1 cellular context compared by ENCODE assay signal in the genomic region with DNA sequence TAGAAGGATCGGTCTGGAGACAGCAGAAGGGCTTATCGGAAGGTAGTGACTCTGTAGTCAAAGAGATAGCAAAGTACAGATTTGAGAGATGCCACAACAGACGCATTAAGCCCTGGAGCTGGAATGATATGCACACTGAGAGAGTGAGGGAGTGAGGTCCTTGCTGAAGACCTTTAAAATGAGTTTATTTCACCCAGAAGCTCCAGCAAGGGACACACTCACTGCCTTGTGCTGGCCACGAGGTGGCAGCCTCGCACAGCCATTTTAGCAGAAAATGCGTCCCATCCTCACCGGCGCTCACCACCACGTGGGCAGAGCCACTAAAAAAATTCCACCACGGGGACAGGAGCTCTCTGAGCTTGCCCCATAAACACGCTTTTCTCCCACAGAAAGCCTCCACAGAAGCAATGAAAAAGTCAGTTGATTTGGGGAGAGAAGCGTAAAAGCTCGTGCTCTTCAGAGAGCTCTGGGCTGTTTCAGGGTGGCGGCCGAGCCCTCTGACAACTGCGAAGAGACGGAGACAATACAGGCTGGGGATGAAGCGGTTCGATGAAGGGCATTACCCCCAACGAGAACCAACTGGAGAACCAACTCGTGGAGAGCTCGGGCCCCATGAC.
TF ChIP-seq lines count a peak whose summit lies in the region.

No MANE protein-coding gene starts in this region.

TF ChIP-seq in HepG2, 621 proteins besides CTCF, POLR2A, EP300 and RAD21 (continued from another document and continues in another):
- TF ChIP-seq, protein P1, sequence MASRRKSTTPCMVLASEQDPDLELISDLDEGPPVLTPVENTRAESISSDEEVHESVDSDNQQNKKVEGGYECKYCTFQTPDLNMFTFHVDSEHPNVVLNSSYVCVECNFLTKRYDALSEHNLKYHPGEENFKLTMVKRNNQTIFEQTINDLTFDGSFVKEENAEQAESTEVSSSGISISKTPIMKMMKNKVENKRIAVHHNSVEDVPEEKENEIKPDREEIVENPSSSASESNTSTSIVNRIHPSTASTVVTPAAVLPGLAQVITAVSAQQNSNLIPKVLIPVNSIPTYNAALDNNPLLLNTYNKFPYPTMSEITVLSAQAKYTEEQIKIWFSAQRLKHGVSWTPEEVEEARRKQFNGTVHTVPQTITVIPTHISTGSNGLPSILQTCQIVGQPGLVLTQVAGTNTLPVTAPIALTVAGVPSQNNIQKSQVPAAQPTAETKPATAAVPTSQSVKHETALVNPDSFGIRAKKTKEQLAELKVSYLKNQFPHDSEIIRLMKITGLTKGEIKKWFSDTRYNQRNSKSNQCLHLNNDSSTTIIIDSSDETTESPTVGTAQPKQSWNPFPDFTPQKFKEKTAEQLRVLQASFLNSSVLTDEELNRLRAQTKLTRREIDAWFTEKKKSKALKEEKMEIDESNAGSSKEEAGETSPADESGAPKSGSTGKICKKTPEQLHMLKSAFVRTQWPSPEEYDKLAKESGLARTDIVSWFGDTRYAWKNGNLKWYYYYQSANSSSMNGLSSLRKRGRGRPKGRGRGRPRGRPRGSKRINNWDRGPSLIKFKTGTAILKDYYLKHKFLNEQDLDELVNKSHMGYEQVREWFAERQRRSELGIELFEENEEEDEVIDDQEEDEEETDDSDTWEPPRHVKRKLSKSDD (CRISPR knock-in tag; IDR thresholded peaks at IDR 0.05; ENCODE audit: low read depth): no peak
- TF ChIP-seq ZNF749 (CRISPR knock-in tag; IDR thresholded peaks at IDR 0.05; ENCODE audit: borderline replicate concordance) (no peak), MBD4 (IDR thresholded peaks at IDR 0.05; ENCODE audit: borderline replicate concordance, low read length) (no peak), RXRA (CRISPR knock-in tag; IDR thresholded peaks at IDR 0.05) (no peak), CCAR2 (optimal IDR thresholded peaks at IDR 0.05; ENCODE audit: low read depth, low read length) (no peak), MAZ (IDR thresholded peaks at IDR 0.05; ENCODE audit: borderline replicate concordance, low read depth, low read length) (no peak), MAZ (CRISPR knock-in tag; IDR thresholded peaks at IDR 0.05; ENCODE audit: low read depth) (no peak), CBX5 (CRISPR knock-in tag; IDR thresholded peaks at IDR 0.05; ENCODE audit: borderline replicate concordance) (no peak), U2AF2 (IDR thresholded peaks at IDR 0.05; ENCODE audit: low read depth, low read length) (no peak), MLLT10 (CRISPR knock-in tag; IDR thresholded peaks at IDR 0.05) (no peak), TARDBP (CRISPR knock-in tag; IDR thresholded peaks at IDR 0.05) (peak; percentile 37; the same call in 1 of the 2 replicates), PITX1 (CRISPR knock-in tag; IDR thresholded peaks at IDR 0.05) (no peak), RCOR2 (CRISPR knock-in tag; IDR thresholded peaks at IDR 0.05) (no peak), ZSCAN29 (CRISPR knock-in tag; conservative IDR thresholded peaks at IDR 0.05) (0 out of 2 replicates have a peak, but pooled peaks have one; percentile 49), FOSL2 (CRISPR knock-in tag; IDR thresholded peaks at IDR 0.05) (peak; percentile 31), ZNF383 (CRISPR knock-in tag; IDR thresholded peaks at IDR 0.05; ENCODE audit: borderline replicate concordance) (peak; percentile 69; the same call in 1 of the 2 replicates), TCF12 (IDR thresholded peaks at IDR 0.05) (no peak), TCF12 (CRISPR knock-in tag; IDR thresholded peaks at IDR 0.05) (no peak), NFE2L2 (IDR thresholded peaks at IDR 0.05; ENCODE audit: low read length) (no peak), SALL1 (CRISPR knock-in tag; IDR thresholded peaks at IDR 0.05) (peak; percentile 58), ZSCAN30 (CRISPR knock-in tag; IDR thresholded peaks at IDR 0.05) (no peak), TOE1 (CRISPR knock-in tag; IDR thresholded peaks at IDR 0.05) (no peak), TSC22D2 (CRISPR knock-in tag; IDR thresholded peaks at IDR 0.05; ENCODE audit: borderline replicate concordance) (no peak; the same call in 1 of the 2 replicates), KLF16 (CRISPR knock-in tag; IDR thresholded peaks at IDR 0.05) (no peak)
- TF ChIP-seq, protein P2, sequence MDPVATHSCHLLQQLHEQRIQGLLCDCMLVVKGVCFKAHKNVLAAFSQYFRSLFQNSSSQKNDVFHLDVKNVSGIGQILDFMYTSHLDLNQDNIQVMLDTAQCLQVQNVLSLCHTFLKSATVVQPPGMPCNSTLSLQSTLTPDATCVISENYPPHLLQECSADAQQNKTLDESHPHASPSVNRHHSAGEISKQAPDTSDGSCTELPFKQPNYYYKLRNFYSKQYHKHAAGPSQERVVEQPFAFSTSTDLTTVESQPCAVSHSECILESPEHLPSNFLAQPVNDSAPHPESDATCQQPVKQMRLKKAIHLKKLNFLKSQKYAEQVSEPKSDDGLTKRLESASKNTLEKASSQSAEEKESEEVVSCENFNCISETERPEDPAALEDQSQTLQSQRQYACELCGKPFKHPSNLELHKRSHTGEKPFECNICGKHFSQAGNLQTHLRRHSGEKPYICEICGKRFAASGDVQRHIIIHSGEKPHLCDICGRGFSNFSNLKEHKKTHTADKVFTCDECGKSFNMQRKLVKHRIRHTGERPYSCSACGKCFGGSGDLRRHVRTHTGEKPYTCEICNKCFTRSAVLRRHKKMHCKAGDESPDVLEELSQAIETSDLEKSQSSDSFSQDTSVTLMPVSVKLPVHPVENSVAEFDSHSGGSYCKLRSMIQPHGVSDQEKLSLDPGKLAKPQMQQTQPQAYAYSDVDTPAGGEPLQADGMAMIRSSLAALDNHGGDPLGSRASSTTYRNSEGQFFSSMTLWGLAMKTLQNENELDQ (CRISPR knock-in tag; IDR thresholded peaks at IDR 0.05; ENCODE audit: borderline replicate concordance): no peak
- TF ChIP-seq, protein P3, sequence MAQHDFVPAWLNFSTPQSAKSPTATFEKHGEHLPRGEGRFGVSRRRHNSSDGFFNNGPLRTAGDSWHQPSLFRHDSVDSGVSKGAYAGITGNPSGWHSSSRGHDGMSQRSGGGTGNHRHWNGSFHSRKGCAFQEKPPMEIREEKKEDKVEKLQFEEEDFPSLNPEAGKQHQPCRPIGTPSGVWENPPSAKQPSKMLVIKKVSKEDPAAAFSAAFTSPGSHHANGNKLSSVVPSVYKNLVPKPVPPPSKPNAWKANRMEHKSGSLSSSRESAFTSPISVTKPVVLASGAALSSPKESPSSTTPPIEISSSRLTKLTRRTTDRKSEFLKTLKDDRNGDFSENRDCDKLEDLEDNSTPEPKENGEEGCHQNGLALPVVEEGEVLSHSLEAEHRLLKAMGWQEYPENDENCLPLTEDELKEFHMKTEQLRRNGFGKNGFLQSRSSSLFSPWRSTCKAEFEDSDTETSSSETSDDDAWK (CRISPR knock-in tag; IDR thresholded peaks at IDR 0.05): no peak
- TF ChIP-seq, protein P4, sequence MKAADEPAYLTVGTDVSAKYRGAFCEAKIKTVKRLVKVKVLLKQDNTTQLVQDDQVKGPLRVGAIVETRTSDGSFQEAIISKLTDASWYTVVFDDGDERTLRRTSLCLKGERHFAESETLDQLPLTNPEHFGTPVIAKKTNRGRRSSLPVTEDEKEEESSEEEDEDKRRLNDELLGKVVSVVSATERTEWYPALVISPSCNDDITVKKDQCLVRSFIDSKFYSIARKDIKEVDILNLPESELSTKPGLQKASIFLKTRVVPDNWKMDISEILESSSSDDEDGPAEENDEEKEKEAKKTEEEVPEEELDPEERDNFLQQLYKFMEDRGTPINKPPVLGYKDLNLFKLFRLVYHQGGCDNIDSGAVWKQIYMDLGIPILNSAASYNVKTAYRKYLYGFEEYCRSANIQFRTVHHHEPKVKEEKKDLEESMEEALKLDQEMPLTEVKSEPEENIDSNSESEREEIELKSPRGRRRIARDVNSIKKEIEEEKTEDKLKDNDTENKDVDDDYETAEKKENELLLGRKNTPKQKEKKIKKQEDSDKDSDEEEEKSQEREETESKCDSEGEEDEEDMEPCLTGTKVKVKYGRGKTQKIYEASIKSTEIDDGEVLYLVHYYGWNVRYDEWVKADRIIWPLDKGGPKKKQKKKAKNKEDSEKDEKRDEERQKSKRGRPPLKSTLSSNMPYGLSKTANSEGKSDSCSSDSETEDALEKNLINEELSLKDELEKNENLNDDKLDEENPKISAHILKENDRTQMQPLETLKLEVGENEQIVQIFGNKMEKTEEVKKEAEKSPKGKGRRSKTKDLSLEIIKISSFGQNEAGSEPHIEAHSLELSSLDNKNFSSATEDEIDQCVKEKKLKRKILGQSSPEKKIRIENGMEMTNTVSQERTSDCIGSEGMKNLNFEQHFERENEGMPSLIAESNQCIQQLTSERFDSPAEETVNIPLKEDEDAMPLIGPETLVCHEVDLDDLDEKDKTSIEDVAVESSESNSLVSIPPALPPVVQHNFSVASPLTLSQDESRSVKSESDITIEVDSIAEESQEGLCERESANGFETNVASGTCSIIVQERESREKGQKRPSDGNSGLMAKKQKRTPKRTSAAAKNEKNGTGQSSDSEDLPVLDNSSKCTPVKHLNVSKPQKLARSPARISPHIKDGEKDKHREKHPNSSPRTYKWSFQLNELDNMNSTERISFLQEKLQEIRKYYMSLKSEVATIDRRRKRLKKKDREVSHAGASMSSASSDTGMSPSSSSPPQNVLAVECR (CRISPR knock-in tag; IDR thresholded peaks at IDR 0.05; ENCODE audit: borderline replicate concordance): peak; percentile 41; the same call in 1 of the 2 replicates
- TF ChIP-seq, protein P5, sequence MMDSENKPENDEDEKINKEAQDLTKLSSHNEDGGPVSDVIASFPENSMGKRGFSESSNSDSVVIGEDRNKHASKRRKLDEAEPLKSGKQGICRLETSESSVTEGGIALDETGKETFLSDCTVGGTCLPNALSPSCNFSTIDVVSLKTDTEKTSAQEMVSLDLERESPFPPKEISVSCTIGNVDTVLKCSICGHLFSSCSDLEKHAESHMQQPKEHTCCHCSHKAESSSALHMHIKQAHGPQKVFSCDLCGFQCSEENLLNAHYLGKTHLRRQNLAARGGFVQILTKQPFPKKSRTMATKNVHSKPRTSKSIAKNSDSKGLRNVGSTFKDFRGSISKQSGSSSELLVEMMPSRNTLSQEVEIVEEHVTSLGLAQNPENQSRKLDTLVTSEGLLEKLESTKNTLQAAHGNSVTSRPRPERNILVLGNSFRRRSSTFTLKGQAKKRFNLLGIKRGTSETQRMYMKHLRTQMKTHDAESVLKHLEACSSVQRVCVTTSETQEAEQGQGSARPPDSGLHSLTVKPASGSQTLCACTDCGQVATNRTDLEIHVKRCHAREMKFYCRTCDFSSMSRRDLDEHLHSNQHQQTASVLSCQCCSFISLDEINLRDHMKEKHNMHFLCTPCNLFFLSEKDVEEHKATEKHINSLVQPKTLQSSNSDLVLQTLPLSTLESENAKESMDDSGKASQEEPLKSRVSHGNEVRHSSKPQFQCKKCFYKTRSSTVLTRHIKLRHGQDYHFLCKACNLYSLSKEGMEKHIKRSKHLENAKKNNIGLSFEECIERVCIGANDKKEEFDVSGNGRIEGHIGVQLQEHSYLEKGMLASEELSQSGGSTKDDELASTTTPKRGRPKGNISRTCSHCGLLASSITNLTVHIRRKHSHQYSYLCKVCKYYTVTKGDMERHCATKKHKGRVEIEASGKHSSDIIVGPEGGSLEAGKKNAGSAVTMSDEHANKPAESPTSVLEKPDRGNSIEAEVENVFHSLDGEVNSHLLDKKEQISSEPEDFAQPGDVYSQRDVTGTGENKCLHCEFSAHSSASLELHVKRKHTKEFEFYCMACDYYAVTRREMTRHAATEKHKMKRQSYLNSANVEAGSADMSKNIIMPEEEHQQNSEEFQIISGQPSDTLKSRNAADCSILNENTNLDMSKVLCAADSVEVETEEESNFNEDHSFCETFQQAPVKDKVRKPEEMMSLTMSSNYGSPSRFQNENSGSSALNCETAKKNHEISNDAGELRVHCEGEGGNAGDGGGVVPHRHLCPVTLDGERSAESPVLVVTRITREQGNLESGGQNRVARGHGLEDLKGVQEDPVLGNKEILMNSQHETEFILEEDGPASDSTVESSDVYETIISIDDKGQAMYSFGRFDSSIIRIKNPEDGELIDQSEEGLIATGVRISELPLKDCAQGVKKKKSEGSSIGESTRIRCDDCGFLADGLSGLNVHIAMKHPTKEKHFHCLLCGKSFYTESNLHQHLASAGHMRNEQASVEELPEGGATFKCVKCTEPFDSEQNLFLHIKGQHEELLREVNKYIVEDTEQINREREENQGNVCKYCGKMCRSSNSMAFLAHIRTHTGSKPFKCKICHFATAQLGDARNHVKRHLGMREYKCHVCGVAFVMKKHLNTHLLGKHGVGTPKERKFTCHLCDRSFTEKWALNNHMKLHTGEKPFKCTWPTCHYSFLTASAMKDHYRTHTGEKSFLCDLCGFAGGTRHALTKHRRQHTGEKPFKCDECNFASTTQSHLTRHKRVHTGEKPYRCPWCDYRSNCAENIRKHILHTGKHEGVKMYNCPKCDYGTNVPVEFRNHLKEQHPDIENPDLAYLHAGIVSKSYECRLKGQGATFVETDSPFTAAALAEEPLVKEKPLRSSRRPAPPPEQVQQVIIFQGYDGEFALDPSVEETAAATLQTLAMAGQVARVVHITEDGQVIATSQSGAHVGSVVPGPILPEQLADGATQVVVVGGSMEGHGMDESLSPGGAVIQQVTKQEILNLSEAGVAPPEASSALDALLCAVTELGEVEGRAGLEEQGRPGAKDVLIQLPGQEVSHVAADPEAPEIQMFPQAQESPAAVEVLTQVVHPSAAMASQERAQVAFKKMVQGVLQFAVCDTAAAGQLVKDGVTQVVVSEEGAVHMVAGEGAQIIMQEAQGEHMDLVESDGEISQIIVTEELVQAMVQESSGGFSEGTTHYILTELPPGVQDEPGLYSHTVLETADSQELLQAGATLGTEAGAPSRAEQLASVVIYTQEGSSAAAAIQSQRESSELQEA (CRISPR knock-in tag; IDR thresholded peaks at IDR 0.05; ENCODE audit: not compliant biosample characterization): no peak
- TF ChIP-seq, protein P6, sequence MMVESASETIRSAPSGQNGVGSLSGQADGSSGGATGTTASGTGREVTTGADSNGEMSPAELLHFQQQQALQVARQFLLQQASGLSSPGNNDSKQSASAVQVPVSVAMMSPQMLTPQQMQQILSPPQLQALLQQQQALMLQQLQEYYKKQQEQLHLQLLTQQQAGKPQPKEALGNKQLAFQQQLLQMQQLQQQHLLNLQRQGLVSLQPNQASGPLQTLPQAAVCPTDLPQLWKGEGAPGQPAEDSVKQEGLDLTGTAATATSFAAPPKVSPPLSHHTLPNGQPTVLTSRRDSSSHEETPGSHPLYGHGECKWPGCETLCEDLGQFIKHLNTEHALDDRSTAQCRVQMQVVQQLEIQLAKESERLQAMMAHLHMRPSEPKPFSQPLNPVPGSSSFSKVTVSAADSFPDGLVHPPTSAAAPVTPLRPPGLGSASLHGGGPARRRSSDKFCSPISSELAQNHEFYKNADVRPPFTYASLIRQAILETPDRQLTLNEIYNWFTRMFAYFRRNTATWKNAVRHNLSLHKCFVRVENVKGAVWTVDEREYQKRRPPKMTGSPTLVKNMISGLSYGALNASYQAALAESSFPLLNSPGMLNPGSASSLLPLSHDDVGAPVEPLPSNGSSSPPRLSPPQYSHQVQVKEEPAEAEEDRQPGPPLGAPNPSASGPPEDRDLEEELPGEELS (CRISPR knock-in tag; IDR thresholded peaks at IDR 0.05): no peak
- TF ChIP-seq, protein P7, sequence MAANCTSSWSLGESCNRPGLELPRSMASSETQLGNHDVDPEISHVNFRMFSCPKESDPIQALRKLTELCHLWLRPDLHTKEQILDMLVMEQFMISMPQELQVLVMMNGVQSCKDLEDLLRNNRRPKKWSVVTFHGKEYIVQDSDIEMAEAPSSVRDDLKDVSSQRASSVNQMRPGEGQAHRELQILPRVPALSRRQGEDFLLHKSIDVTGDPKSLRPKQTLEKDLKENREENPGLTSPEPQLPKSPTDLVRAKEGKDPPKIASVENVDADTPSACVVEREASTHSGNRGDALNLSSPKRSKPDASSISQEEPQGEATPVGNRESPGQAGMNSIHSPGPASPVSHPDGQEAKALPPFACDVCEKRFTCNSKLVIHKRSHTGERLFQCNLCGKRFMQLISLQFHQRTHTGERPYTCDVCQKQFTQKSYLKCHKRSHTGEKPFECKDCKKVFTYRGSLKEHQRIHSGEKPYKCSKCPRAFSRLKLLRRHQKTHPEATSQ (CRISPR knock-in tag; IDR thresholded peaks at IDR 0.05; ENCODE audit: borderline replicate concordance): no peak
